ENCODE assay signal across 10 cellular contexts in the genomic region with DNA sequence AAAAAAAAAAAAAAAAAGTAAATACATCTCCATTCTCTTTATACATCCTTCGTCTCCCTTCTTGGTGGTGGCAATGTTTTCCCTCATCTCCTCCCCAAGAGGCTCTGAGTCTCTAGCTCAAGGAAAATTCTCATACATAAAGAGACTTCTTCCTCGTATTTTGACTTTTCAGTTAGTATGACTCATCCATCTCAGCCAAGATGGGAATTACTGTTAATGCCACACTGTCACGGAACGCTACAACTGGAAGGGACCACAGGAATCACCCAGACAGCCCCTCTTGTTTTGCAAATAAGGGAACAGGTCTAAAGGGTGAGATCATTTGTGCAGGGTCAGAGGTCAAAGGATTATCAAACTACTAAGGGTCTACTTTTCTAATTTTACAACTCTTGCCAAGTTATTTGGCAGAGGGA. TPM values are rescaled to one million over a fixed set of nuclear protein-coding genes. Genes with fewer than 3 reads are reported as not detected.
DNase-seq lines count a peak whose midpoint lies in the region; ATAC-seq, FAIRE-seq and TF ChIP-seq lines count a peak whose summit lies in the region.
"Had no signal": no experiment of that assay in that cellular context is flagged by ENCODE, and none has a peak within 500 bp of the region (broad histone marks: within the 10 kb centered on the region; RNA-seq: fewer than 3 reads in every experiment).

No MANE protein-coding gene starts in this region.

- H3K9ac ChIP-seq in endothelial cell of umbilical vein (replicated peaks; ENCODE audit: extremely low read depth, insufficient read depth, low read length): peak overlapping the region; percentile 17

- no peak for ATAC-seq in HG03378 (IDR thresholded peaks at IDR 0.05; ENCODE audit: unreplicated experiment)
- ATAC-seq in GM18870 (IDR thresholded peaks at IDR 0.05; ENCODE audit: unreplicated experiment): no peak

- H2AFZ ChIP-seq in endothelial cell of umbilical vein (ENCODE audit: low read depth, low read length) (no peak overlapping the region), osteoblast (ENCODE audit: low read length) (no peak overlapping the region)

- H3K4me1 ChIP-seq in endothelial cell of umbilical vein (ENCODE audit: control insufficient read depth, extremely low read depth, insufficient read depth, low read length) (peaks cover 58% of the 10 kb centered on the region), osteoblast (ENCODE audit: insufficient read depth, low read length) (peaks cover 60% of the 10 kb centered on the region)

- CTCF ChIA-PET in endothelial cell of umbilical vein (lab: Charles Lee): interaction anchor here (0.6 to 2.6 kb wide), 5 partner anchors 10 to 1580 kb away, joined by 3 to 20 read pairs (median 8); a partner anchor contains a TSS

- dilution Hi-C loops in endothelial cell of umbilical vein (cut with MboI; ENCODE audit: extremely low pct_ligation_motif_present, low sequenced_read_pairs): no loop called here

- H3K9me1 ChIP-seq in endothelial cell of umbilical vein (replicated peaks; ENCODE audit: control insufficient read depth, extremely low read depth, insufficient read depth, low read length): no peaks in the 10 kb centered on the region

- peak; percentile 82 for FAIRE-seq in endothelial cell of umbilical vein (lab: Jason Lieb, UNC)

- DNase-seq in EH (ENCODE audit: low read depth) (peak; percentile 94), MV-4-11 (lab: John Stamatoyannopoulos, UW) (peak; percentile 90), endothelial cell of umbilical vein (ENCODE audit: low read depth, low spot score) (peak; percentile 80), osteoblast (ENCODE audit: insufficient read length, low spot score, missing footprints) (peak; percentile 88), NCI-H2196 treated with DMSO at 0.1 percent for 48 hours (lab: John Stamatoyannopoulos, UW; ENCODE audit: unreplicated experiment) (no peak)
- no peak for DNase-seq in stimulated activated CD4-positive, alpha-beta T cell treated with anti-CD3 and anti-CD28 coated beads, Interleukin-15, amount 100 ng/mL, for 24 hours
- DNase-seq: T-helper 9 cell, testis had no signal

- H3K79me2 ChIP-seq in endothelial cell of umbilical vein (ENCODE audit: control insufficient read depth, insufficient read depth, low read length): peaks cover 93% of the 10 kb centered on the region
- H3K79me2 ChIP-seq in osteoblast (ENCODE audit: insufficient read depth, low read length): peaks cover 97% of the 10 kb centered on the region

- no peak for TF ChIP-seq CTCF in endothelial cell of umbilical vein (IDR thresholded peaks at IDR 0.05; ENCODE audit: extremely low read depth in 1 of 2, insufficient read depth in 1 of 2, low read depth in 1 of 2, low read length in 2 of 2)
- no peak for TF ChIP-seq CTCF in osteoblast (IDR thresholded peaks at IDR 0.05; ENCODE audit: extremely low read depth, low read depth, low read length)

- H3K27me3 ChIP-seq in endothelial cell of umbilical vein (ENCODE audit: control insufficient read depth in 2 of 2, insufficient read depth in 2 of 2, low read length in 2 of 2) (no peaks in the 10 kb centered on the region), osteoblast (ENCODE audit: insufficient read depth, low read length) (no peaks in the 10 kb centered on the region)
- H3K27me3 ChIP-seq: testis had no signal

- TF ChIP-seq POLR2A in endothelial cell of umbilical vein (IDR thresholded peaks at IDR 0.05; ENCODE audit: low read depth, low read length): no peak

- H3K9me3 ChIP-seq in endothelial cell of umbilical vein (replicated peaks; ENCODE audit: control insufficient read depth, insufficient read depth, low read length) (no peaks in the 10 kb centered on the region), osteoblast (ENCODE audit: low read depth, low read length) (no peaks in the 10 kb centered on the region)
- H3K9me3 ChIP-seq: testis had no signal

- no peaks in the 10 kb centered on the region for H4K20me1 ChIP-seq in endothelial cell of umbilical vein (replicated peaks; ENCODE audit: control insufficient read depth, extremely low read depth, insufficient read depth, low read length)
- H4K20me1 ChIP-seq in osteoblast (ENCODE audit: insufficient read depth, low read length): peaks cover 44% of the 10 kb centered on the region

- peak overlapping the region; percentile 56 for H3K27ac ChIP-seq in endothelial cell of umbilical vein (ENCODE audit: insufficient read depth, low read depth, low read length)
- H3K27ac ChIP-seq in osteoblast (ENCODE audit: low read depth, low read length): peak overlapping the region; percentile 97
- H3K27ac ChIP-seq: testis had no signal

- H3K4me2 ChIP-seq in endothelial cell of umbilical vein (ENCODE audit: insufficient read depth, low read length) (peak overlapping the region; percentile 53), osteoblast (ENCODE audit: insufficient read depth, low read length) (peak overlapping the region; percentile 56)

- no TSS peak for BruUV-seq in endothelial cell of umbilical vein (replicated peaks; lab: Mats Ljungman, UMichigan)

- no peak overlapping the region for H3K4me3 ChIP-seq in endothelial cell of umbilical vein (replicated peaks in 1 of 3; ENCODE audit: insufficient read depth in 1 of 3, low read depth in 1 of 3, low read length in 3 of 3)
- no peak overlapping the region for H3K4me3 ChIP-seq in osteoblast (ENCODE audit: insufficient read depth, low read length)
- H3K4me3 ChIP-seq: testis had no signal

- POLR2A ChIA-PET in endothelial cell of umbilical vein (lab: Charles Lee): interaction anchor here (1.0 kb wide), 1 partner anchor 10 kb away, joined by 3 read pairs; no protein-coding TSS in a partner anchor

- H3K36me3 ChIP-seq in endothelial cell of umbilical vein (ENCODE audit: control insufficient read depth in 2 of 2, extremely low read depth in 1 of 2, insufficient read depth in 2 of 2, low read length in 2 of 2) (no peaks in the 10 kb centered on the region), osteoblast (ENCODE audit: insufficient read depth, low read length) (peaks cover 3% of the 10 kb centered on the region)

- intact Hi-C loops in endothelial cell of umbilical vein (cut with micrococcal nuclease): no loop called here

TF ChIP-seq in endothelial cell of umbilical vein, 7 proteins besides CTCF, POLR2A, EP300 and RAD21:
- TF ChIP-seq EZH2 (IDR thresholded peaks at IDR 0.05; ENCODE audit: borderline replicate concordance, low read depth, low read length, severe bottlenecking): no peak
- peak; percentile 88 for TF ChIP-seq FOS (IDR thresholded peaks at IDR 0.05; ENCODE audit: borderline replicate concordance, insufficient read depth, low read length)
- no peak for TF ChIP-seq GATA2 (IDR thresholded peaks at IDR 0.05; ENCODE audit: insufficient read depth, insufficient read length, low read depth, low read length)
- peak; percentile 91 for TF ChIP-seq JUN (IDR thresholded peaks at IDR 0.05; ENCODE audit: borderline replicate concordance, insufficient read depth, insufficient read length, low read depth)

RNA-seq across cellular contexts. Expression of a gene that starts 19.5 kb away (rescaled TPM):
- 59.5 and 66.2 TPM in 2 replicates for total RNA-seq in endothelial cell of umbilical vein
- polyA plus RNA-seq in endothelial cell of umbilical vein: 57.1 and 63.1 TPM in 2 replicates
- 67.6 and 71.3 TPM in 2 replicates for polyA plus RNA-seq in endothelial cell of umbilical vein (2011; cell fraction: cytosol; rRNA removed)
- 89.9 and 99.1 TPM in 2 replicates for polyA plus RNA-seq in endothelial cell of umbilical vein (2011; cell fraction: nucleus; rRNA removed)
- polyA plus RNA-seq in endothelial cell of umbilical vein (2012): 63.3 and 69.1 TPM in 2 replicates
- 92.6 and 103 TPM in 2 replicates for polyA minus RNA-seq in endothelial cell of umbilical vein
- 74.1 TPM for polyA minus RNA-seq in endothelial cell of umbilical vein (2011; cell fraction: cytosol; rRNA and poly(A)+ RNA removed)
- polyA minus RNA-seq in endothelial cell of umbilical vein (2011; cell fraction: nucleus; rRNA and poly(A)+ RNA removed): 76.5 and 104 TPM in 2 replicates
- total RNA-seq in osteoblast: 84.3 and 91.9 TPM in 2 replicates

RNA-seq across cellular contexts. Expression of a gene that starts 32.4 kb away (rescaled TPM):
- total RNA-seq in endothelial cell of umbilical vein: 316 and 322 TPM in 2 replicates
- polyA plus RNA-seq in endothelial cell of umbilical vein: 28.0 and 57.5 TPM in 2 replicates
- 143 and 159 TPM in 2 replicates for polyA plus RNA-seq in endothelial cell of umbilical vein (2011; cell fraction: cytosol; rRNA removed)
- 136 and 204 TPM in 2 replicates for polyA plus RNA-seq in endothelial cell of umbilical vein (2011; cell fraction: nucleus; rRNA removed)
- polyA plus RNA-seq in endothelial cell of umbilical vein (2012): 422 and 615 TPM in 2 replicates
- polyA minus RNA-seq in endothelial cell of umbilical vein: 35.6 and 37.0 TPM in 2 replicates
- 18.1 TPM for polyA minus RNA-seq in endothelial cell of umbilical vein (2011; cell fraction: cytosol; rRNA and poly(A)+ RNA removed)
- polyA minus RNA-seq in endothelial cell of umbilical vein (2011; cell fraction: nucleus; rRNA and poly(A)+ RNA removed): 70.6 and 119 TPM in 2 replicates
- total RNA-seq in osteoblast: 19.7 and 21.4 TPM in 2 replicates

Comparison
In these comparisons a context has a peak if more than half of its experiments do, and no peak if none do; other contexts are left out.
1. DNase-seq: peak in EH (single experiment), MV-4-11 (single experiment), endothelial cell of umbilical vein (single experiment) and osteoblast (single experiment); none in NCI-H2196 treated with DMSO at 0.1 percent for 48 hours (single experiment) and stimulated activated CD4-positive, alpha-beta T cell treated with anti-CD3 and anti-CD28 coated beads, Interleukin-15, amount 100 ng/mL, for 24 hours (single experiment).
2. RNA of a gene that starts 32.4 kb away (total RNA-seq): 316 to 322 TPM in endothelial cell of umbilical vein; 19.7 to 21.4 TPM in osteoblast; every median in the first group is over 10 times any median in the second.